ENCODE assay signal across 21 cellular contexts in the genomic region with DNA sequence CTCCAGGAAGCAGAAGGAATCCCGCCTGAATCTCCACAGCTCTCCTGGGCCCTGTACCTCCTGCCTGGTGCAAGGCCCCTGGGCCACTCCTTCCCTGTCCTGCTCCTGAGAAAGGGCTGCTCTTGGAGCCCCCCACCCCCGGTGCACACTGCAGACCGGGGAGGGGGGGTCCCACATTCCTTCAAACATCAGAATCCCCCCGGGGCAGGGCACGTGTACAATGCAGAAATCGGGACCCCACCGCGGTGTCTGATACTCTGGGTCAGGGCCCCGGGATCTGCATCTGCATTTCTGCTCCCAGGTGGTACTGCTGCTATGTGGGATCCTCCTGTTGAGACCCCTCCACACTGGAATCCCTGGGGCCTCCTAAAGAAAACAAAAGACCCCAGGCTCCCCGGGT.
DNase-seq lines count a peak whose midpoint lies in the region; ATAC-seq and TF ChIP-seq lines count a peak whose summit lies in the region.
"Had no signal": no experiment of that assay in that cellular context is flagged by ENCODE, and none has a peak within 500 bp of the region (broad histone marks: within the 10 kb centered on the region; RNA-seq: fewer than 3 reads in every experiment).

No MANE protein-coding gene starts in this region.

- peak overlapping the region; percentile 20 for H4K8ac ChIP-seq in mesenchymal stem cell (ENCODE audit: low read length)

- H2BK12ac ChIP-seq in mesenchymal stem cell (ENCODE audit: low read length in 2 of 2): peak overlapping the region in 1 of 2 experiments; percentile 76

- H3K18ac ChIP-seq in mesenchymal stem cell (ENCODE audit: low read depth in 1 of 2, low read length in 2 of 2): peak overlapping the region; percentile 32 to 70

- H3K4me1 ChIP-seq in GM23338 (ENCODE audit: insufficient read depth): no peaks in the 10 kb centered on the region; the same call in 1 of the 2 replicates
- H3K4me1 ChIP-seq in SJCRH30: peaks cover 42% of the 10 kb centered on the region
- H3K4me1 ChIP-seq in mesenchymal stem cell (ENCODE audit: control insufficient read depth, insufficient read depth, low read depth, low read length): peaks cover 46% of the 10 kb centered on the region
- peaks cover 22 to 39% of the 10 kb centered on the region in 2 donors for H3K4me1 ChIP-seq in thyroid gland
- H3K4me1 ChIP-seq in spleen: peaks cover 0 to 23% (median 5%) of the 10 kb centered on the region in 6 donors

- no peak overlapping the region for H3K23ac ChIP-seq in mesenchymal stem cell (ENCODE audit: low read length in 2 of 2)

- H3K27me3 ChIP-seq in GM23338 (ENCODE audit: insufficient read depth) (no peaks in the 10 kb centered on the region), SJCRH30 (no peaks in the 10 kb centered on the region), mesenchymal stem cell (ENCODE audit: control insufficient read depth in 1 of 2, insufficient read depth in 1 of 2, low read length in 2 of 2) (no peaks in the 10 kb centered on the region), thyroid gland (no peaks in the 10 kb centered on the region), spleen (replicated peaks in 1 of 7) (no peaks in the 10 kb centered on the region)
- H3K27me3 ChIP-seq: suprapubic skin had no signal

- peak overlapping the region; percentile 64 for H2BK120ac ChIP-seq in mesenchymal stem cell (ENCODE audit: low read depth, low read length)

- no peaks in the 10 kb centered on the region for H3K9me2 ChIP-seq in GM23338 (ENCODE audit: insufficient read depth)

- H3K27ac Mint-ChIP-seq in GM23338: no peak overlapping the region
- H3K27ac Mint-ChIP-seq: activated naive CD4-positive, alpha-beta T cell treated with anti-CD3 and anti-CD28 coated beads, Interleukin-2, amount 50 U/mL, for 72 hours; activated T-helper 1 cell treated with anti-CD3 and anti-CD28 coated beads, Interleukin-12 subunit alpha, Interleukin-12 subunit beta, Interleukin-2, Interleukin-4 antibody, amounts not matched to agents 30 ng/mL and 10 ng/mL and 1 ng/mL, durations not matched to agents 14 hours and 24 hours and 36 hours; B cell; naive B cell had no signal

- no peak overlapping the region for H3K4me2 ChIP-seq in GM23338
- no peak overlapping the region for H3K4me2 ChIP-seq in mesenchymal stem cell (ENCODE audit: low read length, poor library complexity, severe bottlenecking)

- H3K27me3 Mint-ChIP-seq in GM23338 (ENCODE audit: insufficient read depth, low read depth, poor library complexity): peaks cover 21% of the 10 kb centered on the region

- no peaks in the 10 kb centered on the region for H3K9me3 Mint-ChIP-seq in GM23338
- H3K9me3 Mint-ChIP-seq: activated naive CD4-positive, alpha-beta T cell treated with anti-CD3 and anti-CD28 coated beads, Interleukin-2, amount 50 U/mL, for 72 hours; activated T-helper 1 cell treated with anti-CD3 and anti-CD28 coated beads, Interleukin-12 subunit alpha, Interleukin-12 subunit beta, Interleukin-2, Interleukin-4 antibody, amounts not matched to agents 30 ng/mL and 10 ng/mL and 1 ng/mL, durations not matched to agents 14 hours and 24 hours and 36 hours; naive B cell had no signal

- H3K36me3 ChIP-seq in GM23338 (ENCODE audit: insufficient read depth) (no peaks in the 10 kb centered on the region), SJCRH30 (no peaks in the 10 kb centered on the region), mesenchymal stem cell (ENCODE audit: control insufficient read depth in 1 of 2, insufficient read depth in 2 of 2, low read depth in 1 of 2, low read length in 2 of 2) (peaks cover 0 to 7% of the 10 kb centered on the region in 2 experiments), thyroid gland (no peaks in the 10 kb centered on the region), spleen (no peaks in the 10 kb centered on the region)
- H3K36me3 ChIP-seq: lower lobe of right lung, prostate gland, suprapubic skin had no signal

- H3K36me3 Mint-ChIP-seq in GM23338 (ENCODE audit: low read depth): peaks cover 2% of the 10 kb centered on the region
- H3K36me3 Mint-ChIP-seq: activated naive CD4-positive, alpha-beta T cell treated with anti-CD3 and anti-CD28 coated beads, Interleukin-2, amount 50 U/mL, for 72 hours; naive B cell had no signal

- H3K4me3 ChIP-seq in GM23338 (no peak overlapping the region), SJCRH30 (no peak overlapping the region), mesenchymal stem cell (ENCODE audit: insufficient read depth in 1 of 2, low read depth in 1 of 2, low read length in 2 of 2) (no peak overlapping the region), thyroid gland (replicated peaks in 1 of 3) (no peak overlapping the region), spleen (no peak overlapping the region), lower leg skin (ENCODE audit: low read depth, poor library complexity, severe bottlenecking) (no peak overlapping the region), coronary artery (no peak overlapping the region)
- H3K4me3 ChIP-seq: lower lobe of right lung, prostate gland, skin epidermis, suprapubic skin had no signal

- 89% methylated on average over 10 of the region's 10 CpGs for WGBS in mesenchymal stem cell
- 82 to 93% methylated on average over 6 to 8 of the region's 10 CpGs for WGBS in thyroid gland, 2 donors
- 82 to 93% (median 88%) methylated on average over 4 to 10 of the region's 10 CpGs for WGBS in spleen, 5 donors
- WGBS in lower leg skin, 2 donors: 80% methylated on average over 10 of the region's 10 CpGs

- TF ChIP-seq CTCF in GM23338 (conservative IDR thresholded peaks at IDR 0.05; ENCODE audit: low read depth in 2 of 2) (no peak), thyroid gland (IDR thresholded peaks at IDR 0.05) (no peak), spleen (IDR thresholded peaks at IDR 0.05 in 8 of 11, conservative IDR thresholded peaks at IDR 0.05 in 3 of 11) (no peak), lower leg skin (IDR thresholded peaks at IDR 0.05) (no peak), coronary artery (IDR thresholded peaks at IDR 0.05) (no peak)

- no peaks in the 10 kb centered on the region for H3F3A ChIP-seq in GM23338 (replicated peaks; ENCODE audit: low read depth)

- ATAC-seq in GM23338: peak; percentile 6; the same call in 1 of the 3 replicates
- ATAC-seq: activated naive CD4-positive, alpha-beta T cell treated with anti-CD3 and anti-CD28 coated beads, Interleukin-2, amount 50 U/mL, for 72 hours had no signal

- peak overlapping the region; percentile 89 for H2BK15ac ChIP-seq in mesenchymal stem cell (ENCODE audit: low read depth, poor library complexity, severe bottlenecking)

- no peaks in the 10 kb centered on the region for H3K9me3 ChIP-seq in SJCRH30 (replicated peaks)
- H3K9me3 ChIP-seq in mesenchymal stem cell (ENCODE audit: control insufficient read depth, low read length): no peaks in the 10 kb centered on the region
- H3K9me3 ChIP-seq in thyroid gland: no peaks in the 10 kb centered on the region
- H3K9me3 ChIP-seq in spleen: no peaks in the 10 kb centered on the region
- H3K9me3 ChIP-seq: lower lobe of right lung, prostate gland, suprapubic skin had no signal

- intact Hi-C loops in thyroid gland (cut with DNase I): no loop called here
- intact Hi-C loops in spleen (cut with DNase I; ENCODE audit: low total_unique reads): no loop called here
- intact Hi-C loops in lower leg skin (cut with DNase I; ENCODE audit: low total_unique reads): no loop called here

- peak overlapping the region; percentile 37 to 42 for H3K4ac ChIP-seq in mesenchymal stem cell (ENCODE audit: low read depth in 1 of 2, low read length in 2 of 2)

- H4K20me1 ChIP-seq in GM23338 (replicated peaks; ENCODE audit: insufficient read depth): no peaks in the 10 kb centered on the region

- H4K91ac ChIP-seq in mesenchymal stem cell (ENCODE audit: low read length): no peak overlapping the region

- TF ChIP-seq POLR2A in thyroid gland (IDR thresholded peaks at IDR 0.05): no peak
- no peak for TF ChIP-seq POLR2A in spleen (IDR thresholded peaks at IDR 0.05)
- no peak for TF ChIP-seq POLR2A in lower leg skin (IDR thresholded peaks at IDR 0.05)

- H2BK5ac ChIP-seq in mesenchymal stem cell (ENCODE audit: low read depth, low read length, poor library complexity, severe bottlenecking): no peak overlapping the region

- peak overlapping the region; percentile 14 for H2AK5ac ChIP-seq in mesenchymal stem cell (ENCODE audit: low read length, severe bottlenecking)

- peak overlapping the region in 1 of 2 experiments; percentile 7 for H3K14ac ChIP-seq in mesenchymal stem cell (ENCODE audit: low read length in 2 of 2)

- H3K4me1 Mint-ChIP-seq in GM23338: peaks cover 45% of the 10 kb centered on the region
- H3K4me1 Mint-ChIP-seq: B cell, naive B cell had no signal

- no peak overlapping the region for H2AFZ ChIP-seq in GM23338
- H2AFZ ChIP-seq in mesenchymal stem cell (ENCODE audit: low read depth, low read length): no peak overlapping the region

- H3K9ac ChIP-seq in mesenchymal stem cell (ENCODE audit: low read length): peak overlapping the region; percentile 28

- no peak overlapping the region for H3K27ac ChIP-seq in GM23338 (ENCODE audit: low read depth)
- peak overlapping the region; percentile 74 for H3K27ac ChIP-seq in SJCRH30
- no peak overlapping the region for H3K27ac ChIP-seq in mesenchymal stem cell (ENCODE audit: low read length, poor library complexity, severe bottlenecking)
- H3K27ac ChIP-seq in thyroid gland: peak overlapping the region in 2 of 3 donors; percentile 66 to 88
- H3K27ac ChIP-seq in spleen: no peak overlapping the region
- peak overlapping the region in 1 of 2 donors; percentile 84 for H3K27ac ChIP-seq in coronary artery

- no peaks in the 10 kb centered on the region for H3K79me2 ChIP-seq in GM23338 (replicated peaks; ENCODE audit: insufficient read depth)

- no peak overlapping the region for H3K4me3 Mint-ChIP-seq in GM23338
- H3K4me3 Mint-ChIP-seq: activated T-helper 1 cell treated with anti-CD3 and anti-CD28 coated beads, Interleukin-12 subunit alpha, Interleukin-12 subunit beta, Interleukin-2, Interleukin-4 antibody, amounts not matched to agents 30 ng/mL and 10 ng/mL and 1 ng/mL, durations not matched to agents 14 hours and 24 hours and 36 hours; B cell had no signal

- DNase-seq in GM23338 (ENCODE audit: low spot score): no peak
- DNase-seq in SJCRH30: no peak
- no peak for DNase-seq in mesenchymal stem cell
- DNase-seq in thyroid gland: no peak
- DNase-seq in spleen: no peak
- no peak for DNase-seq in lower leg skin (ENCODE audit: low spot score in 2 of 2)
- no peak for DNase-seq in NCI-H69 (lab: John Stamatoyannopoulos, UW)
- no peak for DNase-seq in coronary artery (ENCODE audit: low spot score)
- DNase-seq: activated CD4-positive, CD25-positive, alpha-beta regulatory T cell treated with anti-CD3 and anti-CD28 coated beads, Interleukin-2, amount 50 U/mL, for 72 hours; islet precursor cell; naive B cell; NCI-H1417 treated with DMSO at 0.1 percent for 48 hours; NCI-H748 treated with DMSO at 0.1 percent for 48 hours; stimulated activated CD4-positive, alpha-beta T cell treated with anti-CD3 and anti-CD28 coated beads, Interleukin-4, amount 100 ng/mL, for 24 hours had no signal

- H3K79me1 ChIP-seq in mesenchymal stem cell (replicated peaks; ENCODE audit: low read length, poor library complexity, severe bottlenecking): peaks cover 1% of the 10 kb centered on the region

TF ChIP-seq in GM23338, 12 proteins besides CTCF, POLR2A, EP300 and RAD21 (continues in another document):
- no peak for TF ChIP-seq CREB1 (CRISPR knock-in tag; IDR thresholded peaks at IDR 0.05; ENCODE audit: low read depth)
- no peak for TF ChIP-seq ZNF114 (CRISPR knock-in tag; IDR thresholded peaks at IDR 0.05)
- TF ChIP-seq STAT1 (IDR thresholded peaks at IDR 0.05; ENCODE audit: unreplicated experiment): no peak

Comparison
In these comparisons a context has a peak if more than half of its experiments do, and no peak if none do; other contexts are left out.
1. H3K27ac ChIP-seq: peak in SJCRH30 (single experiment) and thyroid gland (2 of 3); none in GM23338 (single experiment), mesenchymal stem cell (single experiment) and spleen (0 of 8).